ENCODE assay signal across 1 cellular context in genomic region chr6:155174576-155175174, GRCh38.
A peak's percentile ranks its signal among the peaks of the same experiment; 100 is the strongest.
TF ChIP-seq lines count a peak whose summit lies in the region.

No MANE protein-coding gene starts in this region.

TF ChIP-seq in HepG2, 621 proteins besides CTCF, POLR2A, EP300 and RAD21 (continued from another document and continues in another):
- TF ChIP-seq ATF1 (CRISPR knock-in tag; IDR thresholded peaks at IDR 0.05) (no peak), NFE2L2 (IDR thresholded peaks at IDR 0.05; ENCODE audit: low read length) (peak; percentile 38; the same call in 1 of the 2 replicates), SMYD3 (CRISPR knock-in tag; IDR thresholded peaks at IDR 0.05) (0 out of 2 replicates have a peak, but pooled peaks have one; percentile 52), ZNF704 (CRISPR knock-in tag; IDR thresholded peaks at IDR 0.05; ENCODE audit: borderline replicate concordance) (no peak), ZNF746 (CRISPR knock-in tag; IDR thresholded peaks at IDR 0.05) (no peak), STAT6 (CRISPR knock-in tag; IDR thresholded peaks at IDR 0.05; ENCODE audit: borderline replicate concordance) (no peak), ZNF142 (CRISPR knock-in tag; IDR thresholded peaks at IDR 0.05) (no peak), MAFK (conservative IDR thresholded peaks at IDR 0.05 in 1 of 2, IDR thresholded peaks at IDR 0.05 in 1 of 2; ENCODE audit: low read length in 2 of 2) (no peak), SPEN (CRISPR knock-in tag; IDR thresholded peaks at IDR 0.05; ENCODE audit: low read depth) (0 out of 2 replicates have a peak, but pooled peaks have one; percentile 23), ZNF550 (CRISPR knock-in tag; IDR thresholded peaks at IDR 0.05; ENCODE audit: borderline replicate concordance) (no peak), FOXO1 (CRISPR knock-in tag; IDR thresholded peaks at IDR 0.05) (no peak), PHF5A (CRISPR knock-in tag; IDR thresholded peaks at IDR 0.05; ENCODE audit: low read depth, unreplicated experiment) (no peak), IKZF4 (CRISPR knock-in tag; IDR thresholded peaks at IDR 0.05; ENCODE audit: borderline replicate concordance, low read depth, not compliant biosample characterization) (no peak), RFX1 (IDR thresholded peaks at IDR 0.05) (peak; percentile 5; the same call in 1 of the 2 replicates), DRAP1 (CRISPR knock-in tag; IDR thresholded peaks at IDR 0.05) (0 out of 2 replicates have a peak, but pooled peaks have one; percentile 19), MATR3 (CRISPR knock-in tag; IDR thresholded peaks at IDR 0.05) (no peak), TAF15 (IDR thresholded peaks at IDR 0.05; ENCODE audit: low read depth, low read length, poor library complexity, severe bottlenecking) (no peak), SETDB1 (CRISPR knock-in tag; IDR thresholded peaks at IDR 0.05; ENCODE audit: borderline replicate concordance) (0 out of 2 replicates have a peak, but pooled peaks have one; percentile 22), ZNF432 (CRISPR knock-in tag; IDR thresholded peaks at IDR 0.05; ENCODE audit: borderline replicate concordance) (no peak), NFRKB (IDR thresholded peaks at IDR 0.05) (no peak), PLRG1 (conservative IDR thresholded peaks at IDR 0.05) (no peak), ZFP37 (CRISPR knock-in tag; IDR thresholded peaks at IDR 0.05; ENCODE audit: borderline replicate concordance) (no peak), HNRNPUL1 (IDR thresholded peaks at IDR 0.05; ENCODE audit: low read depth, low read length) (no peak), HMGA1 (CRISPR knock-in tag; conservative IDR thresholded peaks at IDR 0.05) (no peak), ZNF256 (CRISPR knock-in tag; conservative IDR thresholded peaks at IDR 0.05) (no peak), ETS1 (CRISPR knock-in tag; IDR thresholded peaks at IDR 0.05) (no peak), ZNF597 (CRISPR knock-in tag; IDR thresholded peaks at IDR 0.05) (no peak), SIN3B (IDR thresholded peaks at IDR 0.05; ENCODE audit: low read length) (no peak; the same call in 1 of the 2 replicates), E2F1 (CRISPR knock-in tag; IDR thresholded peaks at IDR 0.05) (no peak), PRMT3 (CRISPR knock-in tag; IDR thresholded peaks at IDR 0.05; ENCODE audit: borderline replicate concordance, low read depth) (no peak), MED1 (CRISPR knock-in tag; IDR thresholded peaks at IDR 0.05) (peak; percentile 11; the same call in 1 of the 2 replicates), BORCS8-MEF2B (CRISPR knock-in tag; IDR thresholded peaks at IDR 0.05) (0 out of 2 replicates have a peak, but pooled peaks have one; percentile 35), JUND (CRISPR knock-in tag; IDR thresholded peaks at IDR 0.05) (no peak), ZNF282 (IDR thresholded peaks at IDR 0.05; ENCODE audit: partially characterized antibody) (no peak), ARID2 (CRISPR knock-in tag; IDR thresholded peaks at IDR 0.05; ENCODE audit: borderline replicate concordance) (peak; percentile 26; the same call in 1 of the 2 replicates), NFYB (CRISPR knock-in tag; IDR thresholded peaks at IDR 0.05) (no peak), KDM3A (CRISPR knock-in tag; IDR thresholded peaks at IDR 0.05; ENCODE audit: low read depth) (no peak), ATRX (CRISPR knock-in tag; IDR thresholded peaks at IDR 0.05; ENCODE audit: borderline replicate concordance) (no peak), THAP11 (CRISPR knock-in tag; IDR thresholded peaks at IDR 0.05) (0 out of 2 replicates have a peak, but pooled peaks have one; percentile 29), THAP9 (CRISPR knock-in tag; IDR thresholded peaks at IDR 0.05; ENCODE audit: borderline replicate concordance) (0 out of 2 replicates have a peak, but pooled peaks have one; percentile 29), ZBTB1 (CRISPR knock-in tag; IDR thresholded peaks at IDR 0.05; ENCODE audit: borderline replicate concordance) (no peak), HOMEZ (CRISPR knock-in tag; IDR thresholded peaks at IDR 0.05; ENCODE audit: low read depth) (0 out of 2 replicates have a peak, but pooled peaks have one; percentile 27), CHD4 (IDR thresholded peaks at IDR 0.05; ENCODE audit: borderline replicate concordance, low read length) (no peak), ZNF576 (CRISPR knock-in tag; IDR thresholded peaks at IDR 0.05) (no peak), ELF3 (CRISPR knock-in tag; IDR thresholded peaks at IDR 0.05) (0 out of 2 replicates have a peak, but pooled peaks have one; percentile 18), ZKSCAN1 (IDR thresholded peaks at IDR 0.05; ENCODE audit: low read length) (no peak), HDAC2 (CRISPR knock-in tag; IDR thresholded peaks at IDR 0.05) (no peak), ZNF180 (CRISPR knock-in tag; IDR thresholded peaks at IDR 0.05; ENCODE audit: borderline replicate concordance, low read depth) (no peak)
